Comparison of ENCODE assay signal across 1 cellular context in genomic region chr11:35722641-35723040, GRCh38.
TF ChIP-seq lines count a peak whose summit lies in the region.

No MANE protein-coding gene starts in this region.

TF ChIP-seq in GM12878, 131 proteins besides CTCF, POLR2A, EP300 and RAD21:
- TF ChIP-seq ZNF687 (IDR thresholded peaks at IDR 0.05) (peak; percentile 20; the same call in 1 of the 2 replicates), BHLHE40 (IDR thresholded peaks at IDR 0.05; ENCODE audit: borderline replicate concordance in 1 of 2, low read depth in 2 of 2, low read length in 1 of 2) (no peak), JUND (IDR thresholded peaks at IDR 0.05; ENCODE audit: low read depth, low read length) (no peak), ZNF622 (IDR thresholded peaks at IDR 0.05) (no peak), ZNF592 (IDR thresholded peaks at IDR 0.05) (0 out of 2 replicates have a peak, but pooled peaks have one; percentile 27), KAT2A (conservative IDR thresholded peaks at IDR 0.05; ENCODE audit: control insufficient read depth, low read depth, low read length) (no peak), ATF2 (IDR thresholded peaks at IDR 0.05; ENCODE audit: low read length) (no peak), SIN3A (IDR thresholded peaks at IDR 0.05; ENCODE audit: low read depth, low read length) (no peak), ZBTB4 (CRISPR knock-in tag; IDR thresholded peaks at IDR 0.05) (0 out of 2 replicates have a peak, but pooled peaks have one; percentile 54), PML (IDR thresholded peaks at IDR 0.05; ENCODE audit: low read length) (no peak)
